In the genomic region with DNA sequence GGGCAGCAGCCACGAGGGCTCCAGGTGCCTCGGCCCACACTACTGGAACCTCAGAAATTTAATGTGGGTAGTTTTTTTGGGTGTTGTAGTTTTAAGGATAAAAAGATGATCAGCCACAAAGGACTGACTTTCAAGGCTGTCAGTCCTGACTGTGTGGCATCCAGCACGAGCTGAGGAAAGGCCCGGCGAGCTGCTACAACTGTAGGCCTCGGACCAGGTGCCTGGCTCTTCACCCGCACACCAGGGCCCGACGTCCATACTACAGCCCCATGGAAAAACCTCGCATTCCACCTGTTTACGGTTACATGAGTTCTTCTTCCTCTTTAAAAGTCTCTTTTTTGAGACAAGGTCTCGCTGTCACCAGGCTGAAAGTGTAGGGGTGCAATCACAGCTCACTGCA, we compare ENCODE assay signal across 20 cellular contexts. TPM values are rescaled to one million over a fixed set of nuclear protein-coding genes. Genes with fewer than 3 reads are reported as not detected.
"Had no signal": no experiment of that assay in that cellular context is flagged by ENCODE, and none has a peak within 500 bp of the region (broad histone marks: within the 10 kb centered on the region; RNA-seq: fewer than 3 reads in every experiment).

No MANE protein-coding gene starts in this region.

- H3K9me3 Mint-ChIP-seq: activated naive CD4-positive, alpha-beta T cell treated with anti-CD3 and anti-CD28 coated beads for 36 hours; activated naive CD8-positive, alpha-beta T cell treated with anti-CD3 and anti-CD28 coated beads, Interleukin-2, amount 50 U/mL, for 24 hours; activated T-helper 2 cell treated with anti-CD3 and anti-CD28 coated beads, Interferon-gamma antibody, Interleukin-2, Interleukin-4, amounts not matched to agents 10 μg/mL and 5 μg/mL and 100 μg/mL, durations not matched to agents 14 hours and 24 hours and 36 hours; endodermal cell; naive B cell had no signal

- H3K9me3 ChIP-seq: ascending aorta, gastrocnemius medialis, heart left ventricle, sigmoid colon, thoracic aorta had no signal

- H3K27ac Mint-ChIP-seq: activated naive CD4-positive, alpha-beta T cell treated with anti-CD3 and anti-CD28 coated beads for 36 hours; activated T-helper 2 cell treated with anti-CD3 and anti-CD28 coated beads, Interferon-gamma antibody, Interleukin-2, Interleukin-4, amounts not matched to agents 10 μg/mL and 5 μg/mL and 100 μg/mL, durations not matched to agents 14 hours and 24 hours and 36 hours; endodermal cell had no signal

- H3K27ac ChIP-seq: ascending aorta, gastrocnemius medialis, heart left ventricle, parathyroid adenoma, sigmoid colon, thoracic aorta had no signal

- H3K4me3 Mint-ChIP-seq: activated naive CD4-positive, alpha-beta T cell treated with anti-CD3 and anti-CD28 coated beads for 36 hours had no signal

- H3K9ac ChIP-seq: parathyroid adenoma had no signal

- H2AFZ ChIP-seq: parathyroid adenoma had no signal

- DNase-seq: activated CD4-positive, alpha-beta T cell treated with anti-CD3 and anti-CD28 coated beads, Interleukin-2, amount 50 U/mL, for 1 hour; activated naive CD4-positive, alpha-beta T cell treated with anti-CD3 and anti-CD28 coated beads for 36 hours; activated naive CD8-positive, alpha-beta T cell treated with anti-CD3 and anti-CD28 coated beads, Interleukin-2, amount 50 U/mL, for 24 hours; activated T-cell treated with anti-CD3 and anti-CD28 coated beads for 4 hours; endodermal cell; erythroblast; gastrocnemius medialis; heart left ventricle; mammary epithelial cell; naive B cell; sigmoid colon; stimulated activated CD4-positive, alpha-beta T cell treated with anti-CD3 and anti-CD28 coated beads, Interleukin-2, amount 100 ng/mL, for 24 hours; T-helper 2 cell had no signal

- H3K4me1 ChIP-seq: parathyroid adenoma had no signal

- H3K27me3 Mint-ChIP-seq: activated naive CD8-positive, alpha-beta T cell treated with anti-CD3 and anti-CD28 coated beads, Interleukin-2, amount 50 U/mL, for 24 hours; naive B cell had no signal

- H3K4me3 ChIP-seq: ascending aorta, gastrocnemius medialis, heart left ventricle, sigmoid colon, thoracic aorta had no signal

- ATAC-seq: activated naive CD8-positive, alpha-beta T cell treated with anti-CD3 and anti-CD28 coated beads, Interleukin-2, amount 50 U/mL, for 24 hours; gastrocnemius medialis; heart left ventricle; left colon had no signal

- H3K27me3 ChIP-seq: ascending aorta, gastrocnemius medialis, heart left ventricle, sigmoid colon had no signal

RNA-seq across cellular contexts. Expression of a gene that starts 47.4 kb away (rescaled TPM):
- total RNA-seq: ascending aorta, dermis microvascular lymphatic vessel endothelial cell, gastrocnemius medialis, heart left ventricle, mammary epithelial cell, sigmoid colon, thoracic aorta, urinary bladder had no signal
- polyA plus RNA-seq: heart left ventricle, mammary epithelial cell, urinary bladder had no signal
